Comparison of ENCODE assay signal across 21 cellular contexts in genomic region chr2:199147216-199147615, GRCh38.
"Had no signal": no experiment of that assay in that cellular context is flagged by ENCODE, and none has a peak within 500 bp of the region (broad histone marks: within the 10 kb centered on the region; RNA-seq: fewer than 3 reads in every experiment).

No MANE protein-coding gene starts in this region.

- H3K4me3 ChIP-seq: body of pancreas, right atrium auricular region, tibial artery, uterus had no signal

- H3K27me3 Mint-ChIP-seq: activated CD8-positive, alpha-beta memory T cell treated with anti-CD3 and anti-CD28 coated beads, Interleukin-2, amount 10 ng/mL, durations not matched to agents 7 days and 5 days; activated T-cell treated with anti-CD3 and anti-CD28 coated beads, Interleukin-2, amount 50 U/mL, for 24 hours had no signal

- H3K27ac Mint-ChIP-seq: activated CD8-positive, alpha-beta memory T cell treated with anti-CD3 and anti-CD28 coated beads, Interleukin-2, amount 10 ng/mL, durations not matched to agents 7 days and 5 days; activated T-cell treated with anti-CD3 and anti-CD28 coated beads, Interleukin-2, amount 50 U/mL, for 24 hours; nephron had no signal

- H3K9me3 Mint-ChIP-seq: activated T-cell treated with anti-CD3 and anti-CD28 coated beads, Interleukin-2, amount 50 U/mL, for 24 hours had no signal

- H3K27ac ChIP-seq: body of pancreas, right atrium auricular region, tibial artery, uterus had no signal

- H3K36me3 ChIP-seq: right atrium auricular region, tibial artery, uterus had no signal

- FAIRE-seq: colon, endometrium, frontal cortex, small intestine had no signal

- H3K27me3 ChIP-seq: body of pancreas, right atrium auricular region, tibial artery, uterus had no signal

- H3K36me3 Mint-ChIP-seq: activated CD8-positive, alpha-beta memory T cell treated with anti-CD3 and anti-CD28 coated beads, Interleukin-2, amount 10 ng/mL, durations not matched to agents 7 days and 5 days had no signal

- H3K4me1 ChIP-seq: body of pancreas, right atrium auricular region, tibial artery, uterus had no signal

- DNase-seq: activated CD4-positive, alpha-beta T cell treated with anti-CD3 and anti-CD28 coated beads, Interleukin-2, amount 50 U/mL, for 48 hours; activated CD8-positive, alpha-beta memory T cell treated with anti-CD3 and anti-CD28 coated beads, Interleukin-2, amount 10 ng/mL, durations not matched to agents 7 days and 5 days; activated effector memory CD4-positive, alpha-beta T cell treated with Interleukin-2 at 50 U/mL for 16 hours; activated naive CD4-positive, alpha-beta T cell treated with anti-CD3 and anti-CD28 coated beads, Interleukin-2, amount 50 U/mL, for 16 hours; activated T-cell treated with anti-CD3 and anti-CD28 coated beads, Interleukin-2, amount 50 U/mL, for 24 hours; body of pancreas; caudate nucleus; head of caudate nucleus; mesenchymal stem cell; occipital lobe; small intestine; stimulated activated CD4-positive, alpha-beta T cell treated with anti-CD3 and anti-CD28 coated beads, Interleukin-4, amount 100 ng/mL, for 24 hours; stimulated activated naive CD4-positive, alpha-beta T cell; T1000; tibial artery; uterus had no signal

- H3K4me1 Mint-ChIP-seq: activated CD8-positive, alpha-beta memory T cell treated with anti-CD3 and anti-CD28 coated beads, Interleukin-2, amount 10 ng/mL, durations not matched to agents 7 days and 5 days; nephron had no signal

- H3K9me3 ChIP-seq: body of pancreas, right atrium auricular region, tibial artery, uterus had no signal

- H3K4me3 Mint-ChIP-seq: activated CD8-positive, alpha-beta memory T cell treated with anti-CD3 and anti-CD28 coated beads, Interleukin-2, amount 10 ng/mL, durations not matched to agents 7 days and 5 days; activated T-cell treated with anti-CD3 and anti-CD28 coated beads, Interleukin-2, amount 50 U/mL, for 24 hours; nephron had no signal
